1 cellular context compared by ENCODE assay signal in the genomic region with DNA sequence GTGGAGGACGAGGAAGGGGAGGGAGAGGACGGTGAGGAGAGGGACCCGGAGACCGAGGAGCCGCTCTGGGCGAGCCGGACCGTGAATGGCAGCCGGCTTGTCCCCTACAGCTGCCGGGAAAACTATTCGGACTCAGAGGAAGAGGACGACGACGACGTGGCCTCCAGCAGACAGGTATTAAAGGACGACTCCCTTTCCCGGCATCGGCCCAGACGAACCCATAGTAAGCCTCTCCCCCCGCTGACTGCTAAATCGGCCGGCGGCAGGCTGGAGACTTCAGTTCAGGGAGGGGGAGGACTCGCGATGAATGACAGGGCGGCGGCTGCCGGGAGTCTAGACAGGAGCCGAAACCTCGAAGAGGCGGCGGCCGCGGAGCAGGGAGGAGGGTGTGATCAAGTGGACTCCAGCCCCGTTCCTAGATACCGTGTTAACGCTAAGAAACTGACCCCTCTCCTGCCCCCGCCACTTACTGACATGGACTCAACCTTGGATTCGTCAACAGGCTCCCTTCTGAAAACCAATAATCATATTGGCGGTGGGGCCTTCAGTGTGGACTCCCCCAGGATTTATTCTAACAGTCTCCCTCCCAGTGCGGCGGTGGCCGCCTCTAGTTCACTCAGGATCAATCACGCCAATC.
TF ChIP-seq lines count a peak whose summit lies in the region.

No MANE protein-coding gene starts in this region.

TF ChIP-seq in K562, 482 proteins besides CTCF, POLR2A, EP300 and RAD21 (continued from another document and continues in another):
- TF ChIP-seq, protein P1, sequence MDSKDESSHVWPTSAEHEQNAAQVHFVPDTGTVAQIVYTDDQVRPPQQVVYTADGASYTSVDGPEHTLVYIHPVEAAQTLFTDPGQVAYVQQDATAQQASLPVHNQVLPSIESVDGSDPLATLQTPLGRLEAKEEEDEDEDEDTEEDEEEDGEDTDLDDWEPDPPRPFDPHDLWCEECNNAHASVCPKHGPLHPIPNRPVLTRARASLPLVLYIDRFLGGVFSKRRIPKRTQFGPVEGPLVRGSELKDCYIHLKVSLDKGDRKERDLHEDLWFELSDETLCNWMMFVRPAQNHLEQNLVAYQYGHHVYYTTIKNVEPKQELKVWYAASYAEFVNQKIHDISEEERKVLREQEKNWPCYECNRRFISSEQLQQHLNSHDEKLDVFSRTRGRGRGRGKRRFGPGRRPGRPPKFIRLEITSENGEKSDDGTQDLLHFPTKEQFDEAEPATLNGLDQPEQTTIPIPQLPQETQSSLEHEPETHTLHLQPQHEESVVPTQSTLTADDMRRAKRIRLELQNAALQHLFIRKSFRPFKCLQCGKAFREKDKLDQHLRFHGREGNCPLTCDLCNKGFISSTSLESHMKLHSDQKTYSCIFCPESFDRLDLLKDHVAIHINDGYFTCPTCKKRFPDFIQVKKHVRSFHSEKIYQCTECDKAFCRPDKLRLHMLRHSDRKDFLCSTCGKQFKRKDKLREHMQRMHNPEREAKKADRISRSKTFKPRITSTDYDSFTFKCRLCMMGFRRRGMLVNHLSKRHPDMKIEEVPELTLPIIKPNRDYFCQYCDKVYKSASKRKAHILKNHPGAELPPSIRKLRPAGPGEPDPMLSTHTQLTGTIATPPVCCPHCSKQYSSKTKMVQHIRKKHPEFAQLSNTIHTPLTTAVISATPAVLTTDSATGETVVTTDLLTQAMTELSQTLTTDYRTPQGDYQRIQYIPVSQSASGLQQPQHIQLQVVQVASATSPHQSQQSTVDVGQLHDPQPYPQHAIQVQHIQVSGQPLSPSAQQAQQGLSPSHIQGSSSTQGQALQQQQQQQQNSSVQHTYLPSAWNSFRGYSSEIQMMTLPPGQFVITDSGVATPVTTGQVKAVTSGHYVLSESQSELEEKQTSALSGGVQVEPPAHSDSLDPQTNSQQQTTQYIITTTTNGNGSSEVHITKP (IDR thresholded peaks at IDR 0.05; ENCODE audit: partially characterized antibody) = peak; percentile 84
- TF ChIP-seq, protein P2, sequence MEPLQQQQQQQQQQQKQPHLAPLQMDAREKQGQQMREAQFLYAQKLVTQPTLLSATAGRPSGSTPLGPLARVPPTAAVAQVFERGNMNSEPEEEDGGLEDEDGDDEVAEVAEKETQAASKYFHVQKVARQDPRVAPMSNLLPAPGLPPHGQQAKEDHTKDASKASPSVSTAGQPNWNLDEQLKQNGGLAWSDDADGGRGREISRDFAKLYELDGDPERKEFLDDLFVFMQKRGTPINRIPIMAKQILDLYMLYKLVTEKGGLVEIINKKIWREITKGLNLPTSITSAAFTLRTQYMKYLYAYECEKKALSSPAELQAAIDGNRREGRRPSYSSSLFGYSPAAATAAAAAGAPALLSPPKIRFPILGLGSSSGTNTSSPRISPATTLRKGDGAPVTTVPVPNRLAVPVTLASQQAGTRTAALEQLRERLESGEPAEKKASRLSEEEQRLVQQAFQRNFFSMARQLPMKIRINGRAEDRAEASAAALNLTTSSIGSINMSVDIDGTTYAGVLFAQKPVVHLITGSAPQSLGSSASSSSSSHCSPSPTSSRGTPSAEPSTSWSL (CRISPR knock-in tag; IDR thresholded peaks at IDR 0.05; ENCODE audit: borderline replicate concordance) = no peak
- TF ChIP-seq, protein P3, sequence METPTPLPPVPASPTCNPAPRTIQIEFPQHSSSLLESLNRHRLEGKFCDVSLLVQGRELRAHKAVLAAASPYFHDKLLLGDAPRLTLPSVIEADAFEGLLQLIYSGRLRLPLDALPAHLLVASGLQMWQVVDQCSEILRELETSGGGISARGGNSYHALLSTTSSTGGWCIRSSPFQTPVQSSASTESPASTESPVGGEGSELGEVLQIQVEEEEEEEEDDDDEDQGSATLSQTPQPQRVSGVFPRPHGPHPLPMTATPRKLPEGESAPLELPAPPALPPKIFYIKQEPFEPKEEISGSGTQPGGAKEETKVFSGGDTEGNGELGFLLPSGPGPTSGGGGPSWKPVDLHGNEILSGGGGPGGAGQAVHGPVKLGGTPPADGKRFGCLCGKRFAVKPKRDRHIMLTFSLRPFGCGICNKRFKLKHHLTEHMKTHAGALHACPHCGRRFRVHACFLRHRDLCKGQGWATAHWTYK (CRISPR knock-in tag; IDR thresholded peaks at IDR 0.05) = no peak
- no peak for TF ChIP-seq TRIM24 (IDR thresholded peaks at IDR 0.05)
- no peak for TF ChIP-seq SNIP1 (IDR thresholded peaks at IDR 0.05; ENCODE audit: low read depth)
- TF ChIP-seq, protein P4, sequence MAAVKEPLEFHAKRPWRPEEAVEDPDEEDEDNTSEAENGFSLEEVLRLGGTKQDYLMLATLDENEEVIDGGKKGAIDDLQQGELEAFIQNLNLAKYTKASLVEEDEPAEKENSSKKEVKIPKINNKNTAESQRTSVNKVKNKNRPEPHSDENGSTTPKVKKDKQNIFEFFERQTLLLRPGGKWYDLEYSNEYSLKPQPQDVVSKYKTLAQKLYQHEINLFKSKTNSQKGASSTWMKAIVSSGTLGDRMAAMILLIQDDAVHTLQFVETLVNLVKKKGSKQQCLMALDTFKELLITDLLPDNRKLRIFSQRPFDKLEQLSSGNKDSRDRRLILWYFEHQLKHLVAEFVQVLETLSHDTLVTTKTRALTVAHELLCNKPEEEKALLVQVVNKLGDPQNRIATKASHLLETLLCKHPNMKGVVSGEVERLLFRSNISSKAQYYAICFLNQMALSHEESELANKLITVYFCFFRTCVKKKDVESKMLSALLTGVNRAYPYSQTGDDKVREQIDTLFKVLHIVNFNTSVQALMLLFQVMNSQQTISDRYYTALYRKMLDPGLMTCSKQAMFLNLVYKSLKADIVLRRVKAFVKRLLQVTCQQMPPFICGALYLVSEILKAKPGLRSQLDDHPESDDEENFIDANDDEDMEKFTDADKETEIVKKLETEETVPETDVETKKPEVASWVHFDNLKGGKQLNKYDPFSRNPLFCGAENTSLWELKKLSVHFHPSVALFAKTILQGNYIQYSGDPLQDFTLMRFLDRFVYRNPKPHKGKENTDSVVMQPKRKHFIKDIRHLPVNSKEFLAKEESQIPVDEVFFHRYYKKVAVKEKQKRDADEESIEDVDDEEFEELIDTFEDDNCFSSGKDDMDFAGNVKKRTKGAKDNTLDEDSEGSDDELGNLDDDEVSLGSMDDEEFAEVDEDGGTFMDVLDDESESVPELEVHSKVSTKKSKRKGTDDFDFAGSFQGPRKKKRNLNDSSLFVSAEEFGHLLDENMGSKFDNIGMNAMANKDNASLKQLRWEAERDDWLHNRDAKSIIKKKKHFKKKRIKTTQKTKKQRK (IDR thresholded peaks at IDR 0.05; ENCODE audit: borderline replicate concordance, low read depth, low read length) = no peak
- no peak for TF ChIP-seq NCOA4 (IDR thresholded peaks at IDR 0.05; ENCODE audit: partially characterized antibody)
- TF ChIP-seq, protein P5, sequence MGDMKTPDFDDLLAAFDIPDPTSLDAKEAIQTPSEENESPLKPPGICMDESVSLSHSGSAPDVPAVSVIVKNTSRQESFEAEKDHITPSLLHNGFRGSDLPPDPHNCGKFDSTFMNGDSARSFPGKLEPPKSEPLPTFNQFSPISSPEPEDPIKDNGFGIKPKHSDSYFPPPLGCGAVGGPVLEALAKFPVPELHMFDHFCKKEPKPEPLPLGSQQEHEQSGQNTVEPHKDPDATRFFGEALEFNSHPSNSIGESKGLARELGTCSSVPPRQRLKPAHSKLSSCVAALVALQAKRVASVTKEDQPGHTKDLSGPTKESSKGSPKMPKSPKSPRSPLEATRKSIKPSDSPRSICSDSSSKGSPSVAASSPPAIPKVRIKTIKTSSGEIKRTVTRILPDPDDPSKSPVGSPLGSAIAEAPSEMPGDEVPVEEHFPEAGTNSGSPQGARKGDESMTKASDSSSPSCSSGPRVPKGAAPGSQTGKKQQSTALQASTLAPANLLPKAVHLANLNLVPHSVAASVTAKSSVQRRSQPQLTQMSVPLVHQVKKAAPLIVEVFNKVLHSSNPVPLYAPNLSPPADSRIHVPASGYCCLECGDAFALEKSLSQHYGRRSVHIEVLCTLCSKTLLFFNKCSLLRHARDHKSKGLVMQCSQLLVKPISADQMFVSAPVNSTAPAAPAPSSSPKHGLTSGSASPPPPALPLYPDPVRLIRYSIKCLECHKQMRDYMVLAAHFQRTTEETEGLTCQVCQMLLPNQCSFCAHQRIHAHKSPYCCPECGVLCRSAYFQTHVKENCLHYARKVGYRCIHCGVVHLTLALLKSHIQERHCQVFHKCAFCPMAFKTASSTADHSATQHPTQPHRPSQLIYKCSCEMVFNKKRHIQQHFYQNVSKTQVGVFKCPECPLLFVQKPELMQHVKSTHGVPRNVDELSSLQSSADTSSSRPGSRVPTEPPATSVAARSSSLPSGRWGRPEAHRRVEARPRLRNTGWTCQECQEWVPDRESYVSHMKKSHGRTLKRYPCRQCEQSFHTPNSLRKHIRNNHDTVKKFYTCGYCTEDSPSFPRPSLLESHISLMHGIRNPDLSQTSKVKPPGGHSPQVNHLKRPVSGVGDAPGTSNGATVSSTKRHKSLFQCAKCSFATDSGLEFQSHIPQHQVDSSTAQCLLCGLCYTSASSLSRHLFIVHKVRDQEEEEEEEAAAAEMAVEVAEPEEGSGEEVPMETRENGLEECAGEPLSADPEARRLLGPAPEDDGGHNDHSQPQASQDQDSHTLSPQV (IDR thresholded peaks at IDR 0.05) = no peak
- TF ChIP-seq SMARCA4 (IDR thresholded peaks at IDR 0.05) = no peak
- TF ChIP-seq, protein P6, sequence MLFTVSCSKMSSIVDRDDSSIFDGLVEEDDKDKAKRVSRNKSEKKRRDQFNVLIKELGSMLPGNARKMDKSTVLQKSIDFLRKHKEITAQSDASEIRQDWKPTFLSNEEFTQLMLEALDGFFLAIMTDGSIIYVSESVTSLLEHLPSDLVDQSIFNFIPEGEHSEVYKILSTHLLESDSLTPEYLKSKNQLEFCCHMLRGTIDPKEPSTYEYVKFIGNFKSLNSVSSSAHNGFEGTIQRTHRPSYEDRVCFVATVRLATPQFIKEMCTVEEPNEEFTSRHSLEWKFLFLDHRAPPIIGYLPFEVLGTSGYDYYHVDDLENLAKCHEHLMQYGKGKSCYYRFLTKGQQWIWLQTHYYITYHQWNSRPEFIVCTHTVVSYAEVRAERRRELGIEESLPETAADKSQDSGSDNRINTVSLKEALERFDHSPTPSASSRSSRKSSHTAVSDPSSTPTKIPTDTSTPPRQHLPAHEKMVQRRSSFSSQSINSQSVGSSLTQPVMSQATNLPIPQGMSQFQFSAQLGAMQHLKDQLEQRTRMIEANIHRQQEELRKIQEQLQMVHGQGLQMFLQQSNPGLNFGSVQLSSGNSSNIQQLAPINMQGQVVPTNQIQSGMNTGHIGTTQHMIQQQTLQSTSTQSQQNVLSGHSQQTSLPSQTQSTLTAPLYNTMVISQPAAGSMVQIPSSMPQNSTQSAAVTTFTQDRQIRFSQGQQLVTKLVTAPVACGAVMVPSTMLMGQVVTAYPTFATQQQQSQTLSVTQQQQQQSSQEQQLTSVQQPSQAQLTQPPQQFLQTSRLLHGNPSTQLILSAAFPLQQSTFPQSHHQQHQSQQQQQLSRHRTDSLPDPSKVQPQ (CRISPR knock-in tag; IDR thresholded peaks at IDR 0.05; ENCODE audit: borderline replicate concordance) = no peak
- no peak for TF ChIP-seq GATAD2B (IDR thresholded peaks at IDR 0.05; ENCODE audit: borderline replicate concordance)
- no peak for TF ChIP-seq POLR2AphosphoS2 (IDR thresholded peaks at IDR 0.05; ENCODE audit: low read length)
- no peak for TF ChIP-seq COPS2 (conservative IDR thresholded peaks at IDR 0.05)
- TF ChIP-seq EZH2 (IDR thresholded peaks at IDR 0.05; ENCODE audit: borderline replicate concordance, low read depth, low read length) = no peak
- no peak for TF ChIP-seq ZNF583 (CRISPR knock-in tag; IDR thresholded peaks at IDR 0.05)
- TF ChIP-seq, protein P7, sequence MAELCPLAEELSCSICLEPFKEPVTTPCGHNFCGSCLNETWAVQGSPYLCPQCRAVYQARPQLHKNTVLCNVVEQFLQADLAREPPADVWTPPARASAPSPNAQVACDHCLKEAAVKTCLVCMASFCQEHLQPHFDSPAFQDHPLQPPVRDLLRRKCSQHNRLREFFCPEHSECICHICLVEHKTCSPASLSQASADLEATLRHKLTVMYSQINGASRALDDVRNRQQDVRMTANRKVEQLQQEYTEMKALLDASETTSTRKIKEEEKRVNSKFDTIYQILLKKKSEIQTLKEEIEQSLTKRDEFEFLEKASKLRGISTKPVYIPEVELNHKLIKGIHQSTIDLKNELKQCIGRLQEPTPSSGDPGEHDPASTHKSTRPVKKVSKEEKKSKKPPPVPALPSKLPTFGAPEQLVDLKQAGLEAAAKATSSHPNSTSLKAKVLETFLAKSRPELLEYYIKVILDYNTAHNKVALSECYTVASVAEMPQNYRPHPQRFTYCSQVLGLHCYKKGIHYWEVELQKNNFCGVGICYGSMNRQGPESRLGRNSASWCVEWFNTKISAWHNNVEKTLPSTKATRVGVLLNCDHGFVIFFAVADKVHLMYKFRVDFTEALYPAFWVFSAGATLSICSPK (IDR thresholded peaks at IDR 0.05; ENCODE audit: borderline replicate concordance) = no peak
- TF ChIP-seq TOE1 (IDR thresholded peaks at IDR 0.05; ENCODE audit: borderline replicate concordance) = 0 out of 2 replicates have a peak, but pooled peaks have one; percentile 26
- TF ChIP-seq TOE1 (CRISPR knock-in tag; IDR thresholded peaks at IDR 0.05; ENCODE audit: borderline replicate concordance, low read depth) = no peak
- no peak for TF ChIP-seq ZNF717 (CRISPR knock-in tag; IDR thresholded peaks at IDR 0.05)
- TF ChIP-seq ADNP (tag; IDR thresholded peaks at IDR 0.05) = no peak
- no peak for TF ChIP-seq CHD2 (IDR thresholded peaks at IDR 0.05; ENCODE audit: low read depth, low read length)
- TF ChIP-seq DACH1 (IDR thresholded peaks at IDR 0.05; ENCODE audit: partially characterized antibody) = no peak
- TF ChIP-seq, protein P8, sequence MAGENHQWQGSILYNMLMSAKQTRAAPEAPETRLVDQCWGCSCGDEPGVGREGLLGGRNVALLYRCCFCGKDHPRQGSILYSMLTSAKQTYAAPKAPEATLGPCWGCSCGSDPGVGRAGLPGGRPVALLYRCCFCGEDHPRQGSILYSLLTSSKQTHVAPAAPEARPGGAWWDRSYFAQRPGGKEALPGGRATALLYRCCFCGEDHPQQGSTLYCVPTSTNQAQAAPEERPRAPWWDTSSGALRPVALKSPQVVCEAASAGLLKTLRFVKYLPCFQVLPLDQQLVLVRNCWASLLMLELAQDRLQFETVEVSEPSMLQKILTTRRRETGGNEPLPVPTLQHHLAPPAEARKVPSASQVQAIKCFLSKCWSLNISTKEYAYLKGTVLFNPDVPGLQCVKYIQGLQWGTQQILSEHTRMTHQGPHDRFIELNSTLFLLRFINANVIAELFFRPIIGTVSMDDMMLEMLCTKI (IDR thresholded peaks at IDR 0.05; ENCODE audit: partially characterized antibody) = no peak
- no peak for TF ChIP-seq DMBX1 (CRISPR knock-in tag; IDR thresholded peaks at IDR 0.05; ENCODE audit: borderline replicate concordance)
- no peak for TF ChIP-seq SIX5 (IDR thresholded peaks at IDR 0.05; ENCODE audit: borderline replicate concordance in 1 of 2, insufficient read depth in 1 of 2, low read depth in 1 of 2, low read length in 2 of 2)
- TF ChIP-seq ZNF77 (CRISPR knock-in tag; IDR thresholded peaks at IDR 0.05) = no peak
- no peak for TF ChIP-seq POLR3A (IDR thresholded peaks at IDR 0.05; ENCODE audit: borderline replicate concordance, extremely low read depth, insufficient read depth, insufficient read length)
- no peak for TF ChIP-seq PHF20 (IDR thresholded peaks at IDR 0.05; ENCODE audit: partially characterized antibody)
- no peak for TF ChIP-seq ESRRB (CRISPR knock-in tag; IDR thresholded peaks at IDR 0.05; ENCODE audit: borderline replicate concordance)
- TF ChIP-seq, protein P9, sequence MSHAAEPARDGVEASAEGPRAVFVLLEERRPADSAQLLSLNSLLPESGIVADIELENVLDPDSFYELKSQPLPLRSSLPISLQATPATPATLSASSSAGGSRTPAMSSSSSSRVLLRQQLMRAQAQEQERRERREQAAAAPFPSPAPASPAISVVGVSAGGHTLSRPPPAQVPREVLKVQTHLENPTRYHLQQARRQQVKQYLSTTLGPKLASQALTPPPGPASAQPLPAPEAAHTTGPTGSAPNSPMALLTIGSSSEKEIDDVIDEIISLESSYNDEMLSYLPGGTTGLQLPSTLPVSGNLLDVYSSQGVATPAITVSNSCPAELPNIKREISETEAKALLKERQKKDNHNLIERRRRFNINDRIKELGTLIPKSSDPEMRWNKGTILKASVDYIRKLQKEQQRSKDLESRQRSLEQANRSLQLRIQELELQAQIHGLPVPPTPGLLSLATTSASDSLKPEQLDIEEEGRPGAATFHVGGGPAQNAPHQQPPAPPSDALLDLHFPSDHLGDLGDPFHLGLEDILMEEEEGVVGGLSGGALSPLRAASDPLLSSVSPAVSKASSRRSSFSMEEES (CRISPR knock-in tag; IDR thresholded peaks at IDR 0.05) = no peak
